ENCODE assay signal across 15 cellular contexts in genomic region chr2:172484706-172485105, GRCh38. TPM values are rescaled to one million over a fixed set of nuclear protein-coding genes. Genes with fewer than 3 reads are reported as not detected.
DNase-seq lines count a peak whose midpoint lies in the region; ATAC-seq and TF ChIP-seq lines count a peak whose summit lies in the region.
"Had no signal": no experiment of that assay in that cellular context is flagged by ENCODE, and none has a peak within 500 bp of the region (broad histone marks: within the 10 kb centered on the region; RNA-seq: fewer than 3 reads in every experiment).

No MANE protein-coding gene starts in this region.

- intact Hi-C loops in CD8-positive, alpha-beta T cell (cut with DNase I, micrococcal nuclease) = loop anchor here (1.0 to 5.0 kb wide), 7 partner anchors 12 to 912 kb away; no protein-coding TSS in a partner anchor
- intact Hi-C loops in lower lobe of right lung (cut with DNase I) = no loop called here

- H3F3A ChIP-seq in MM.1S (ENCODE audit: insufficient read depth, low read length) = peaks cover 51% of the 10 kb centered on the region

- no peak for ATAC-seq in CD8-positive, alpha-beta T cell
- ATAC-seq in lower lobe of right lung = no peak
- no peak for ATAC-seq in GM18511 (IDR thresholded peaks at IDR 0.05; ENCODE audit: unreplicated experiment)
- ATAC-seq: HCT116 had no signal

- TF ChIP-seq CTCF in C4-2B (conservative IDR thresholded peaks at IDR 0.05) = peak; percentile 30
- no peak for TF ChIP-seq CTCF in CD8-positive, alpha-beta T cell (IDR thresholded peaks at IDR 0.05)
- TF ChIP-seq CTCF in MM.1S (IDR thresholded peaks at IDR 0.05; ENCODE audit: low read length) = no peak
- TF ChIP-seq CTCF in fibroblast of the aortic adventitia (IDR thresholded peaks at IDR 0.05; ENCODE audit: insufficient read depth, low read length) = peak; percentile 12
- TF ChIP-seq CTCF in lower lobe of right lung (IDR thresholded peaks at IDR 0.05) = no peak

- POLR2A ChIA-PET in CD8-positive, alpha-beta T cell (lab: Charles Lee) = interaction anchor here (0.6 to 1.9 kb wide), 6 partner anchors 8 to 754 kb away, joined by 3 to 7 read pairs (median 4); partner anchors contain the start of gene PDK1

- peaks cover 91% of the 10 kb centered on the region for H3K36me3 Mint-ChIP-seq in CD8-positive, alpha-beta T cell

- no peaks in the 10 kb centered on the region for H3K27me3 Mint-ChIP-seq in CD8-positive, alpha-beta T cell (ENCODE audit: low read depth)

- H3K27ac ChIP-seq in C4-2B = no peak overlapping the region
- no peak overlapping the region for H3K27ac ChIP-seq in CD8-positive, alpha-beta T cell (ENCODE audit: low read depth, low read length)
- peak overlapping the region; percentile 63; the same call in 1 of the 2 replicates for H3K27ac ChIP-seq in MM.1S (ENCODE audit: low read length)
- no peak overlapping the region for H3K27ac ChIP-seq in lower lobe of right lung
- H3K27ac ChIP-seq: GM23248 had no signal

- peaks cover 51% of the 10 kb centered on the region for H3K4me1 ChIP-seq in CD8-positive, alpha-beta T cell (ENCODE audit: insufficient read depth, low read length)
- H3K4me1 ChIP-seq in MM.1S (ENCODE audit: low read length) (peaks cover 61% of the 10 kb centered on the region), lower lobe of right lung (peaks cover 7% of the 10 kb centered on the region)
- H3K4me1 ChIP-seq: BE2C had no signal

- no peaks in the 10 kb centered on the region for H3K9me2 ChIP-seq in MM.1S (replicated peaks; ENCODE audit: insufficient read depth, low read length)

- peaks cover 47% of the 10 kb centered on the region for H3K36me3 ChIP-seq in CD8-positive, alpha-beta T cell (ENCODE audit: insufficient read depth, low read length)
- H3K36me3 ChIP-seq in MM.1S (replicated peaks; ENCODE audit: insufficient read depth, low read length) (no peaks in the 10 kb centered on the region), lower lobe of right lung (peaks cover 45% of the 10 kb centered on the region)
- H3K36me3 ChIP-seq: BE2C had no signal

- H3K9me3 ChIP-seq in CD8-positive, alpha-beta T cell (ENCODE audit: low read length) = no peaks in the 10 kb centered on the region
- H3K9me3 ChIP-seq in MM.1S (replicated peaks; ENCODE audit: insufficient read depth, low read length) (no peaks in the 10 kb centered on the region), lower lobe of right lung (no peaks in the 10 kb centered on the region)
- H3K9me3 ChIP-seq: BE2C had no signal

- peak overlapping the region; percentile 75 for H3K27ac Mint-ChIP-seq in CD8-positive, alpha-beta T cell

- no peaks in the 10 kb centered on the region for H3K27me3 ChIP-seq in CD8-positive, alpha-beta T cell (ENCODE audit: insufficient read depth, low read length)
- H3K27me3 ChIP-seq in MM.1S (replicated peaks; ENCODE audit: insufficient read depth, low read length) (no peaks in the 10 kb centered on the region), lower lobe of right lung (ENCODE audit: low read depth) (no peaks in the 10 kb centered on the region)
- H3K27me3 ChIP-seq: BE2C had no signal

- H4K20me1 ChIP-seq in MM.1S (ENCODE audit: insufficient read depth, low read length) = no peaks in the 10 kb centered on the region

- H3K79me2 ChIP-seq in MM.1S (ENCODE audit: low read length) = no peaks in the 10 kb centered on the region

- no peak overlapping the region for H2AFZ ChIP-seq in MM.1S (ENCODE audit: low read length)
- H2AFZ ChIP-seq: GM23248 had no signal

- CTCF ChIA-PET in CD8-positive, alpha-beta T cell (lab: Charles Lee) = interaction anchor here (0.6 to 8.1 kb wide), 19 partner anchors 9 to 784 kb away, joined by 3 to 86 read pairs (median 4); no protein-coding TSS in a partner anchor

- no peak overlapping the region for H3K9ac ChIP-seq in MM.1S (ENCODE audit: low read length)
- H3K9ac ChIP-seq: GM23248 had no signal

- peak overlapping the region; percentile 58 for H3K4me2 ChIP-seq in MM.1S (ENCODE audit: low read depth, low read length)

- H3K4me3 Mint-ChIP-seq in CD8-positive, alpha-beta T cell = no peak overlapping the region

- DNase-seq in CD8-positive, alpha-beta T cell = no peak
- DNase-seq in MM.1S (peak; percentile 89), fibroblast of the aortic adventitia (ENCODE audit: low read depth) (no peak), lower lobe of right lung (no peak)
- no peak for DNase-seq in activated effector memory CD4-positive, alpha-beta T cell treated with Interleukin-2 at 50 U/mL for 16 hours
- DNase-seq: BE2C, NCI-H1092 treated with DMSO at 0.1 percent for 48 hours, NCI-H2107, NCI-H345, NCI-H526 treated with DMSO at 0.1 percent for 48 hours, Right ventricle myocardium superior had no signal

- peaks cover 68% of the 10 kb centered on the region for H3K4me1 Mint-ChIP-seq in CD8-positive, alpha-beta T cell (ENCODE audit: low read depth)

- no peak overlapping the region for H3K4me3 ChIP-seq in CD8-positive, alpha-beta T cell (ENCODE audit: low read depth, low read length)
- H3K4me3 ChIP-seq in MM.1S (ENCODE audit: low read length) (no peak overlapping the region), fibroblast of the aortic adventitia (ENCODE audit: low read depth, low read length) (no peak overlapping the region), lower lobe of right lung (no peak overlapping the region)
- H3K4me3 ChIP-seq: GM23248 had no signal

- H3K9me3 Mint-ChIP-seq in CD8-positive, alpha-beta T cell = no peaks in the 10 kb centered on the region

RNA-seq across cellular contexts. Expression of gene ITGA6, which starts 57.3 kb away (rescaled TPM):
- total RNA-seq in CD8-positive, alpha-beta T cell = 10 to 100 TPM; 50.5 to 52.1 TPM
- total RNA-seq in fibroblast of the aortic adventitia (ENCODE audit: low replicate concordance) = 4.0 and 29.1 TPM in 2 replicates
- 70.4 TPM for total RNA-seq in lower lobe of right lung

Comparison
In these comparisons a context has a peak if more than half of its experiments do, and no peak if none do; other contexts are left out.
1. CTCF ChIP-seq: peak in C4-2B (single experiment) and fibroblast of the aortic adventitia (single experiment); none in CD8-positive, alpha-beta T cell (single experiment), MM.1S (single experiment) and lower lobe of right lung (single experiment).